ENCODE assay signal across 11 cellular contexts in genomic region chr17:50331085-50331791, GRCh38. TPM values are rescaled to one million over a fixed set of nuclear protein-coding genes. Genes with fewer than 3 reads are reported as not detected.
A peak's percentile ranks its signal among the peaks of the same experiment; 100 is the strongest.
DNase-seq lines count a peak whose midpoint lies in the region; ATAC-seq and TF ChIP-seq lines count a peak whose summit lies in the region.
"Had no signal": no experiment of that assay in that cellular context is flagged by ENCODE, and none has a peak within 500 bp of the region (broad histone marks: within the 10 kb centered on the region; RNA-seq: fewer than 3 reads in every experiment).

No MANE protein-coding gene starts in this region.

- TF ChIP-seq CTCF in brain microvascular endothelial cell (IDR thresholded peaks at IDR 0.05; ENCODE audit: low read depth, low read length, missing control alignments), result no peak
- no peak for TF ChIP-seq CTCF in osteoblast (IDR thresholded peaks at IDR 0.05; ENCODE audit: extremely low read depth, low read depth, low read length)
- no peak for TF ChIP-seq CTCF in prostate gland (IDR thresholded peaks at IDR 0.05)

- H3K9me3 ChIP-seq in osteoblast (ENCODE audit: low read depth, low read length) (no peaks in the 10 kb centered on the region), prostate gland (no peaks in the 10 kb centered on the region)

- DNase-seq in EH (ENCODE audit: low read depth) (peak; percentile 80), HT1080 (ENCODE audit: low read depth) (peak; percentile 90), brain microvascular endothelial cell (peak; percentile 64), osteoblast (ENCODE audit: insufficient read length, low spot score, missing footprints) (peak; percentile 91), prostate gland (ENCODE audit: low spot score) (no peak), SKM-1 treated with dmso at 0.1 percent for 144 hours (lab: John Stamatoyannopoulos, UW; ENCODE audit: unreplicated experiment) (no peak)
- DNase-seq: dermis blood vessel endothelial cell, NCI-H2081 had no signal

- peak overlapping the region; percentile 20 for H3K4me2 ChIP-seq in osteoblast (ENCODE audit: insufficient read depth, low read length)

- no peaks in the 10 kb centered on the region for H3K79me2 ChIP-seq in osteoblast (ENCODE audit: insufficient read depth, low read length)

- in situ Hi-C loops in brain microvascular endothelial cell (cut with HindIII; ENCODE audit: low pct_ligation_motif_present, low sequenced_read_pairs), result no loop called here

- no peak overlapping the region for H2AFZ ChIP-seq in osteoblast (ENCODE audit: low read length)

- no peak overlapping the region for H3K27ac ChIP-seq in brain microvascular endothelial cell
- peak overlapping the region; percentile 66 for H3K27ac ChIP-seq in osteoblast (ENCODE audit: low read depth, low read length)
- H3K27ac ChIP-seq in prostate gland, result no peak overlapping the region

- H3K27me3 ChIP-seq in brain microvascular endothelial cell (replicated peaks) (no peaks in the 10 kb centered on the region), osteoblast (ENCODE audit: insufficient read depth, low read length) (no peaks in the 10 kb centered on the region), prostate gland (replicated peaks; ENCODE audit: insufficient read depth) (no peaks in the 10 kb centered on the region)

- 74% methylated on average over 4 of the region's 4 CpGs for WGBS in prostate gland

- intact Hi-C loops in prostate gland (cut with DNase I), result no loop called here

- H3K4me1 ChIP-seq in osteoblast (ENCODE audit: insufficient read depth, low read length) (peaks cover 21% of the 10 kb centered on the region), prostate gland (replicated peaks) (no peaks in the 10 kb centered on the region)

- TF ChIP-seq POLR2A in prostate gland (IDR thresholded peaks at IDR 0.05), result no peak

- ATAC-seq in GM18511 (IDR thresholded peaks at IDR 0.05; ENCODE audit: unreplicated experiment), result no peak
- ATAC-seq: sciatic nerve had no signal

- H3K36me3 ChIP-seq in brain microvascular endothelial cell (replicated peaks) (no peaks in the 10 kb centered on the region), osteoblast (ENCODE audit: insufficient read depth, low read length) (no peaks in the 10 kb centered on the region), prostate gland (no peaks in the 10 kb centered on the region)

- H4K20me1 ChIP-seq in osteoblast (ENCODE audit: insufficient read depth, low read length), result no peaks in the 10 kb centered on the region

- H3K4me3 ChIP-seq in brain microvascular endothelial cell (ENCODE audit: low read depth, low read length) (no peak overlapping the region), osteoblast (ENCODE audit: insufficient read depth, low read length) (no peak overlapping the region), prostate gland (no peak overlapping the region)

RNA-seq across cellular contexts. Expression of gene XYLT2, which starts 14.7 kb away (rescaled TPM):
- 50.5 and 53.4 TPM in 2 replicates for total RNA-seq in HT1080 (2014; rRNA removed; shearing (Covaris generic))
- polyA plus RNA-seq in HT1080 (2015; cell fraction: cytosol; rRNA removed), result 26.0 and 26.2 TPM in 2 replicates
- polyA plus RNA-seq in HT1080 (2015; cell fraction: nucleus; rRNA removed), result 76.7 and 84.5 TPM in 2 replicates
- total RNA-seq in osteoblast (40.5 and 46.6 TPM in 2 replicates), prostate gland (10 to 100 TPM; 44.8 to 49.8 TPM)

RNA-seq across cellular contexts. Expression of gene MRPL27, which starts 41.7 kb away (rescaled TPM):
- total RNA-seq in HT1080 (2014; rRNA removed; shearing (Covaris generic)), result 98.1 and 143 TPM in 2 replicates
- polyA plus RNA-seq in HT1080 (2015; cell fraction: cytosol; rRNA removed), result 102 and 111 TPM in 2 replicates
- polyA plus RNA-seq in HT1080 (2015; cell fraction: nucleus; rRNA removed), result 75.6 and 77.7 TPM in 2 replicates
- total RNA-seq in osteoblast, result 54.2 and 55.7 TPM in 2 replicates
- 10 to 100 TPM; 63.3 to 69.6 TPM for total RNA-seq in prostate gland

RNA-seq across cellular contexts. Expression of gene EME1, which starts 41.8 kb away (rescaled TPM):
- total RNA-seq in HT1080 (2014; rRNA removed; shearing (Covaris generic)), result 23.7 and 24.4 TPM in 2 replicates
- 11.8 and 12.5 TPM in 2 replicates for polyA plus RNA-seq in HT1080 (2015; cell fraction: cytosol; rRNA removed)
- polyA plus RNA-seq in HT1080 (2015; cell fraction: nucleus; rRNA removed), result 98.8 and 109 TPM in 2 replicates
- total RNA-seq in osteoblast, result 0.59 and 0.72 TPM in 2 replicates
- total RNA-seq in prostate gland, result 10 to 100 TPM in 1 of 2 donors, under 1 TPM in 1; 0.23 to 13.6 TPM

RNA-seq across cellular contexts. Expression of gene TMEM92, which starts 57.0 kb away (rescaled TPM):
- 1.7 and 2.5 TPM in 2 replicates for total RNA-seq in HT1080 (2014; rRNA removed; shearing (Covaris generic))
- 2.2 and 2.7 TPM in 2 replicates for polyA plus RNA-seq in HT1080 (2015; cell fraction: cytosol; rRNA removed)
- 0.60 and 0.88 TPM in 2 replicates for polyA plus RNA-seq in HT1080 (2015; cell fraction: nucleus; rRNA removed)
- total RNA-seq in osteoblast (under 0.01 and 0.36 TPM in 2 replicates), prostate gland (under 1 TPM; 0.91 to 0.96 TPM)
- total RNA-seq: mononuclear cell had no signal

Comparison
In these comparisons a context has a peak if more than half of its experiments do, and no peak if none do; other contexts are left out.
1. DNase-seq: peak in EH (single experiment), HT1080 (single experiment), brain microvascular endothelial cell (single experiment) and osteoblast (single experiment); none in prostate gland (single experiment) and SKM-1 treated with dmso at 0.1 percent for 144 hours (single experiment).